ENCODE assay signal across 18 cellular contexts in the genomic region with DNA sequence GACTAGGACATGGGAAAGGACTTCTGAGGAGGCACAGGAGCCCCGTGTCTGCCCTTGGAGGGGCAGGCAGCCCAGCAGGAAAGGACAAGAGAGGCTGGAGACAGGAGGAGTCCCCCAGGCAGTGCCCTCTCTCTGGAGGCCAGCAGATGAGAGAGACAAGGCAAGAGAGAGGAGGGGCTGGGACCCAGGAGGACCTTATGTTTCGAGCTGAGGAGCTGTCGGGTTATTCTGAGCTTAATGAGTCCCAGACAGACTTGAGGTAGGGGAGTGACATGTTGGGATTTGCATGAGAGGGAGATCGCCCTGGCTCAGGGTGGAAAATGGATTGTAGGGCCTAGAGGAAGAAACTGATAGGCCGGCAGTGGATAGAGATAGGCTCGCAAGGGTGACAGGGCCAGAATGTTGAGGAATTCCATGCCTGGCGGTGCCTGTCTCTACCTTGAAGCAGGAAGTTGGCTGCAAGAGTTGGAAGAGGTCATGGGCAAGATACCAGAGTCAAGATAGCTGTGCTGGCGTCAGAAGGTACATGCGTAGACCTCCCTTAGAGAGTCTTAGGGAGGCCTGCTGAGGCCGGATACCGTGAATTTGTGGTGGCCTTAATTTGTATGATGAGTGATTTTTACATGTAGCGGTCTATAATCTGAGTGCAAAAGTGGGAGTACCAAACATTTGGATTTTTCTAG. TPM values are rescaled to one million over a fixed set of nuclear protein-coding genes. Genes with fewer than 3 reads are reported as not detected.
DNase-seq lines count a peak whose midpoint lies in the region; ATAC-seq and TF ChIP-seq lines count a peak whose summit lies in the region.
"Had no signal": no experiment of that assay in that cellular context is flagged by ENCODE, and none has a peak within 500 bp of the region (broad histone marks: within the 10 kb centered on the region; RNA-seq: fewer than 3 reads in every experiment).

No MANE protein-coding gene starts in this region.

- no peak for DNase-seq in Right ventricle myocardium superior
- DNase-seq in left ventricle myocardium inferior: no peak
- DNase-seq in heart right ventricle: no peak
- peak; percentile 17 for DNase-seq in mucosa of gallbladder (ENCODE audit: low spot score)
- no peak for DNase-seq in NCI-H345 (lab: John Stamatoyannopoulos, UW)
- DNase-seq in cerebellar cortex (ENCODE audit: low spot score): no peak
- DNase-seq: 8988T; CD4-positive, alpha-beta memory T cell; DMS153; DMS79; GF-D8; GOT3; H7; HFFc6 had no signal

- TF ChIP-seq CTCF in left ventricle myocardium inferior (IDR thresholded peaks at IDR 0.05; ENCODE audit: borderline replicate concordance): no peak
- no peak for TF ChIP-seq CTCF in heart right ventricle (IDR thresholded peaks at IDR 0.05)

- 60 to 75% methylated on average over 12 of the region's 12 CpGs for WGBS in heart right ventricle, 2 donors

- ATAC-seq in Right ventricle myocardium superior (ENCODE audit: poor library complexity) (peak; percentile 52), heart right ventricle (peak in 6 of 8 donors; percentile 39 to 85 (median 59)), GM18868 (IDR thresholded peaks at IDR 0.05; ENCODE audit: unreplicated experiment) (no peak)
- ATAC-seq: HCT116 had no signal

- H3K4me1 ChIP-seq in left ventricle myocardium inferior: peaks cover 23% of the 10 kb centered on the region
- peaks cover 0 to 12% (median 1%) of the 10 kb centered on the region in 9 donors for H3K4me1 ChIP-seq in heart right ventricle
- H3K4me1 ChIP-seq: BLaER1 had no signal

- H3K4me3 ChIP-seq in left ventricle myocardium inferior: no peak overlapping the region
- no peak overlapping the region for H3K4me3 ChIP-seq in heart right ventricle
- H3K4me3 ChIP-seq: BLaER1 had no signal

- intact Hi-C loops in Right ventricle myocardium superior (cut with DNase I) (no loop called here), left ventricle myocardium inferior (cut with micrococcal nuclease) (no loop called here), heart right ventricle (cut with DNase I) (no loop called here)

- H3K36me3 ChIP-seq in left ventricle myocardium inferior (no peaks in the 10 kb centered on the region), heart right ventricle (no peaks in the 10 kb centered on the region)
- H3K36me3 ChIP-seq: BLaER1 had no signal

- H3K9me3 ChIP-seq in left ventricle myocardium inferior (replicated peaks): no peaks in the 10 kb centered on the region
- no peaks in the 10 kb centered on the region for H3K9me3 ChIP-seq in heart right ventricle

- H3K27me3 ChIP-seq in left ventricle myocardium inferior (ENCODE audit: low read depth) (no peaks in the 10 kb centered on the region), heart right ventricle (no peaks in the 10 kb centered on the region)
- H3K27me3 ChIP-seq: BLaER1 had no signal

- H3K27ac ChIP-seq in left ventricle myocardium inferior (replicated peaks) (no peak overlapping the region), heart right ventricle (no peak overlapping the region)
- H3K27ac ChIP-seq: BLaER1 had no signal

RNA-seq across cellular contexts. Expression of a gene that starts 19.4 kb away (rescaled TPM):
- total RNA-seq in Right ventricle myocardium superior (8.5 TPM), left ventricle myocardium inferior (12.2 TPM), heart right ventricle (10 to 100 TPM in 9 of 10 donors, 1 to 10 TPM in 1; 8.3 to 25.5 (median 13.9) TPM), mucosa of gallbladder (6.6 TPM)
- polyA plus RNA-seq in heart right ventricle: 1 to 10 TPM; 2.2 to 3.1 TPM
- total RNA-seq: CD4-positive, alpha-beta memory T cell had no signal
- polyA plus RNA-seq: CD14-positive monocyte; CD4-positive, alpha-beta memory T cell had no signal
